In the genomic region with DNA sequence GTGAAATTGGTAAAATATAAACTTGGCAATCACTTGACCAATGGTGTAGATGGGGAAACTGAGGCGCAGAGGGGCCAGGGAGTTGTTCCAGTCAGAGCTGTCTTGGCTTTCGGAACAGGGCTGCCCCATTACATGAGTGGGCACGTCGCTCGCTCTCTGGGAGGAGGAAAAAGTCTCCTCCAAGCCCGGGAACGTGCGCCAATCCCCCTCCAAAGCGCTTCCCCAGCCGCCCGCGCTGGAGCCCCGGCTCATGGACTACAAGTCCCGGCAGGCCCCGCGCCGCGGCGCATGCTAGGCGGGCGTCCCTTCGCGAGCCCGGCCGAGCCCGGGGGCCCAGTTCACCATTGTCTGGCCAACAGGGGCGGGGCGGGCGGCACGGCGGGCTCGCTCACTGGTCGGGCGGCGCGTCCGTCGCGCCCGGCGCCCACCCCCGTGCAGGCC, we compare ENCODE assay signal across 1 cellular context.
A peak's percentile ranks its signal among the peaks of the same experiment; 100 is the strongest.
TF ChIP-seq lines count a peak whose summit lies in the region.

No MANE protein-coding gene starts in this region.

TF ChIP-seq in WTC11, 78 proteins besides CTCF, POLR2A, EP300 and RAD21 (continued from another document):
- TF ChIP-seq, protein P1, sequence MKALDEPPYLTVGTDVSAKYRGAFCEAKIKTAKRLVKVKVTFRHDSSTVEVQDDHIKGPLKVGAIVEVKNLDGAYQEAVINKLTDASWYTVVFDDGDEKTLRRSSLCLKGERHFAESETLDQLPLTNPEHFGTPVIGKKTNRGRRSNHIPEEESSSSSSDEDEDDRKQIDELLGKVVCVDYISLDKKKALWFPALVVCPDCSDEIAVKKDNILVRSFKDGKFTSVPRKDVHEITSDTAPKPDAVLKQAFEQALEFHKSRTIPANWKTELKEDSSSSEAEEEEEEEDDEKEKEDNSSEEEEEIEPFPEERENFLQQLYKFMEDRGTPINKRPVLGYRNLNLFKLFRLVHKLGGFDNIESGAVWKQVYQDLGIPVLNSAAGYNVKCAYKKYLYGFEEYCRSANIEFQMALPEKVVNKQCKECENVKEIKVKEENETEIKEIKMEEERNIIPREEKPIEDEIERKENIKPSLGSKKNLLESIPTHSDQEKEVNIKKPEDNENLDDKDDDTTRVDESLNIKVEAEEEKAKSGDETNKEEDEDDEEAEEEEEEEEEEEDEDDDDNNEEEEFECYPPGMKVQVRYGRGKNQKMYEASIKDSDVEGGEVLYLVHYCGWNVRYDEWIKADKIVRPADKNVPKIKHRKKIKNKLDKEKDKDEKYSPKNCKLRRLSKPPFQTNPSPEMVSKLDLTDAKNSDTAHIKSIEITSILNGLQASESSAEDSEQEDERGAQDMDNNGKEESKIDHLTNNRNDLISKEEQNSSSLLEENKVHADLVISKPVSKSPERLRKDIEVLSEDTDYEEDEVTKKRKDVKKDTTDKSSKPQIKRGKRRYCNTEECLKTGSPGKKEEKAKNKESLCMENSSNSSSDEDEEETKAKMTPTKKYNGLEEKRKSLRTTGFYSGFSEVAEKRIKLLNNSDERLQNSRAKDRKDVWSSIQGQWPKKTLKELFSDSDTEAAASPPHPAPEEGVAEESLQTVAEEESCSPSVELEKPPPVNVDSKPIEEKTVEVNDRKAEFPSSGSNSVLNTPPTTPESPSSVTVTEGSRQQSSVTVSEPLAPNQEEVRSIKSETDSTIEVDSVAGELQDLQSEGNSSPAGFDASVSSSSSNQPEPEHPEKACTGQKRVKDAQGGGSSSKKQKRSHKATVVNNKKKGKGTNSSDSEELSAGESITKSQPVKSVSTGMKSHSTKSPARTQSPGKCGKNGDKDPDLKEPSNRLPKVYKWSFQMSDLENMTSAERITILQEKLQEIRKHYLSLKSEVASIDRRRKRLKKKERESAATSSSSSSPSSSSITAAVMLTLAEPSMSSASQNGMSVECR (CRISPR knock-in tag; IDR thresholded peaks at IDR 0.05; ENCODE audit: borderline replicate concordance): 0 out of 2 replicates have a peak, but pooled peaks have one; percentile 17
- peak; percentile 23; the same call in 1 of the 2 replicates for TF ChIP-seq SP1 (CRISPR knock-in tag; conservative IDR thresholded peaks at IDR 0.05)
- no peak for TF ChIP-seq ZNF263 (CRISPR knock-in tag; IDR thresholded peaks at IDR 0.05; ENCODE audit: low read depth)
- TF ChIP-seq IRF2 (CRISPR knock-in tag; IDR thresholded peaks at IDR 0.05; ENCODE audit: borderline replicate concordance, low read depth): no peak
- peak; percentile 66 for TF ChIP-seq NFYB (CRISPR knock-in tag; conservative IDR thresholded peaks at IDR 0.05; ENCODE audit: low read depth)
- no peak for TF ChIP-seq GABPB1 (CRISPR knock-in tag; IDR thresholded peaks at IDR 0.05)
- TF ChIP-seq, protein P2, sequence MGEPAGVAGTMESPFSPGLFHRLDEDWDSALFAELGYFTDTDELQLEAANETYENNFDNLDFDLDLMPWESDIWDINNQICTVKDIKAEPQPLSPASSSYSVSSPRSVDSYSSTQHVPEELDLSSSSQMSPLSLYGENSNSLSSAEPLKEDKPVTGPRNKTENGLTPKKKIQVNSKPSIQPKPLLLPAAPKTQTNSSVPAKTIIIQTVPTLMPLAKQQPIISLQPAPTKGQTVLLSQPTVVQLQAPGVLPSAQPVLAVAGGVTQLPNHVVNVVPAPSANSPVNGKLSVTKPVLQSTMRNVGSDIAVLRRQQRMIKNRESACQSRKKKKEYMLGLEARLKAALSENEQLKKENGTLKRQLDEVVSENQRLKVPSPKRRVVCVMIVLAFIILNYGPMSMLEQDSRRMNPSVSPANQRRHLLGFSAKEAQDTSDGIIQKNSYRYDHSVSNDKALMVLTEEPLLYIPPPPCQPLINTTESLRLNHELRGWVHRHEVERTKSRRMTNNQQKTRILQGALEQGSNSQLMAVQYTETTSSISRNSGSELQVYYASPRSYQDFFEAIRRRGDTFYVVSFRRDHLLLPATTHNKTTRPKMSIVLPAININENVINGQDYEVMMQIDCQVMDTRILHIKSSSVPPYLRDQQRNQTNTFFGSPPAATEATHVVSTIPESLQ (CRISPR knock-in tag; IDR thresholded peaks at IDR 0.05): no peak
